In the genomic region with DNA sequence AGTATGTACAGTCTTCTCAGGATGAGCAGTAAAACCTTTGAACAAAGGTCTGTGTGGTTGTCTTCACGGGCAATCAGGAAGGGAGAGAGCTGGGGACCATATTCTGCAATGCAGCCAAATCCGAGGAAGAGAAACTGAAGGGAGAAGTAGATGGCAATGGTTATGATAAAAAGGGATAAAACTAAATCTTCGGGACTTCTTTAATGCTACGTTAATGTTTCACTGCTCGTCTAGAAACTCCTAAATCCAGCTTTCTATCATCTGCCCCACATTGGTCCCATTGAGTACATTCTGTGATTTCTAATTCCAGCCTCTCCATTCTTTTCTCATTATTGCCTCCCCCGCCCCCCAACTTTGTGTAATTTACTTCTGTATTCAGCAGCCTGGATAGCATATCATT, we compare ENCODE assay signal across 9 cellular contexts. TPM values are rescaled to one million over a fixed set of nuclear protein-coding genes. Genes with fewer than 3 reads are reported as not detected.
DNase-seq lines count a peak whose midpoint lies in the region; ATAC-seq and TF ChIP-seq lines count a peak whose summit lies in the region.
"Had no signal": no experiment of that assay in that cellular context is flagged by ENCODE, and none has a peak within 500 bp of the region (broad histone marks: within the 10 kb centered on the region; RNA-seq: fewer than 3 reads in every experiment).

No MANE protein-coding gene starts in this region.

- intact Hi-C loops in OCI-LY7 (cut with micrococcal nuclease; ENCODE audit: unreplicated experiment): loop anchor here (5.0 kb wide), 1 partner anchor 119 kb away; a partner anchor contains a TSS
- intact Hi-C loops in dendritic cell treated with granulocyte-macrophage colony-stimulating factor and Interleukin-4, amounts not matched to agents 40 ng/mL and 50 ng/mL, for 4 days (cut with micrococcal nuclease): loop anchor here (5.0 kb wide), 2 partner anchors 119 to 134 kb away; a partner anchor contains a TSS

- CTCF ChIA-PET in OCI-LY7 (lab: Charles Lee; ENCODE audit: unreplicated experiment): no interaction called here

- peak overlapping the region; percentile 50 for H3K4me3 Mint-ChIP-seq in dendritic cell treated with granulocyte-macrophage colony-stimulating factor and Interleukin-4, amounts not matched to agents 40 ng/mL and 50 ng/mL, for 4 days

- H3K4me1 ChIP-seq in DND-41 (ENCODE audit: insufficient read depth, low read length) (peaks cover 33% of the 10 kb centered on the region), OCI-LY7 (ENCODE audit: insufficient read depth, low read length, poor library complexity, severe bottlenecking) (peaks cover 22% of the 10 kb centered on the region), osteoblast (ENCODE audit: insufficient read depth, low read length) (peaks cover 25% of the 10 kb centered on the region)

- DNase-seq in DND-41 (no peak), OCI-LY7 (ENCODE audit: low spot score) (no peak), osteoblast (ENCODE audit: insufficient read length, low spot score, missing footprints) (no peak), kidney glomerular epithelial cell (lab: John Stamatoyannopoulos, UW) (no peak), DMS79 (lab: John Stamatoyannopoulos, UW) (no peak)
- DNase-seq: NCI-H1092 had no signal

- H3K79me2 ChIP-seq in DND-41 (ENCODE audit: insufficient read depth, low read length) (peaks cover 50% of the 10 kb centered on the region), OCI-LY7 (ENCODE audit: insufficient read depth, low read depth, low read length) (peaks cover 38% of the 10 kb centered on the region), osteoblast (ENCODE audit: insufficient read depth, low read length) (peaks cover 75% of the 10 kb centered on the region)

- no peak overlapping the region for H3K4me3 ChIP-seq in DND-41 (ENCODE audit: low read depth in 1 of 2, low read length in 2 of 2)
- peak overlapping the region; percentile 96 for H3K4me3 ChIP-seq in OCI-LY7 (ENCODE audit: low read depth, low read length, poor library complexity, severe bottlenecking)
- H3K4me3 ChIP-seq in osteoblast (ENCODE audit: insufficient read depth, low read length): no peak overlapping the region

- H2AFZ ChIP-seq in DND-41 (ENCODE audit: low read depth, low read length) (no peak overlapping the region), OCI-LY7 (ENCODE audit: low read length) (no peak overlapping the region), osteoblast (ENCODE audit: low read length) (no peak overlapping the region)

- no TSS peak for BruUV-seq in OCI-LY7 (replicated peaks; lab: Mats Ljungman, UMichigan)

- H3K9me3 Mint-ChIP-seq in dendritic cell treated with granulocyte-macrophage colony-stimulating factor and Interleukin-4, amounts not matched to agents 40 ng/mL and 50 ng/mL, for 4 days: no peaks in the 10 kb centered on the region

- TF ChIP-seq CTCF in DND-41 (IDR thresholded peaks at IDR 0.05; ENCODE audit: borderline replicate concordance, extremely low read depth, low read length, poor library complexity, severe bottlenecking): no peak
- no peak for TF ChIP-seq CTCF in OCI-LY7 (conservative IDR thresholded peaks at IDR 0.05; ENCODE audit: low read length)
- TF ChIP-seq CTCF in osteoblast (IDR thresholded peaks at IDR 0.05; ENCODE audit: extremely low read depth, low read depth, low read length): no peak

- POLR2A ChIA-PET in OCI-LY7 (lab: Charles Lee): interaction anchor here (0.7 to 2.1 kb wide), 6 partner anchors 10 to 167 kb away, joined by 3 to 13 read pairs (median 4); a partner anchor contains a TSS

- H3K27me3 ChIP-seq in DND-41 (ENCODE audit: insufficient read depth, low read length, poor library complexity) (no peaks in the 10 kb centered on the region), osteoblast (ENCODE audit: insufficient read depth, low read length) (no peaks in the 10 kb centered on the region)
- H3K27me3 ChIP-seq: gastroesophageal sphincter had no signal

- peaks cover 21% of the 10 kb centered on the region for H4K20me1 ChIP-seq in DND-41 (ENCODE audit: insufficient read depth, low read length)
- peaks cover 10% of the 10 kb centered on the region for H4K20me1 ChIP-seq in OCI-LY7 (ENCODE audit: insufficient read depth, low read length)
- H4K20me1 ChIP-seq in osteoblast (ENCODE audit: insufficient read depth, low read length): peaks cover 31% of the 10 kb centered on the region

- H3K27ac ChIP-seq in DND-41 (ENCODE audit: low read length): no peak overlapping the region
- H3K27ac ChIP-seq in OCI-LY7 (ENCODE audit: low read depth, low read length, poor library complexity, severe bottlenecking): no peak overlapping the region
- H3K27ac ChIP-seq in osteoblast (ENCODE audit: low read depth, low read length): peak overlapping the region; percentile 97

- H3K36me3 ChIP-seq in DND-41 (ENCODE audit: insufficient read depth, low read length) (peaks cover 78% of the 10 kb centered on the region), OCI-LY7 (ENCODE audit: insufficient read depth, low read length) (peaks cover 79% of the 10 kb centered on the region), osteoblast (ENCODE audit: insufficient read depth, low read length) (peaks cover 67% of the 10 kb centered on the region)

- H3K4me2 ChIP-seq in DND-41 (ENCODE audit: insufficient read depth, low read length) (peak overlapping the region; percentile 87; the same call in 1 of the 2 replicates), OCI-LY7 (ENCODE audit: low read length) (peak overlapping the region; percentile 94), osteoblast (ENCODE audit: insufficient read depth, low read length) (peak overlapping the region; percentile 94)

- H3K27me3 Mint-ChIP-seq in dendritic cell treated with granulocyte-macrophage colony-stimulating factor and Interleukin-4, amounts not matched to agents 40 ng/mL and 50 ng/mL, for 4 days: no peaks in the 10 kb centered on the region

- peak overlapping the region; percentile 96 for H3K27ac Mint-ChIP-seq in dendritic cell treated with granulocyte-macrophage colony-stimulating factor and Interleukin-4, amounts not matched to agents 40 ng/mL and 50 ng/mL, for 4 days

- H3K9ac ChIP-seq in DND-41 (ENCODE audit: low read depth, low read length): no peak overlapping the region

- no peaks in the 10 kb centered on the region for H3K9me2 ChIP-seq in OCI-LY7 (ENCODE audit: insufficient read depth, low read length)

- H3K9me3 ChIP-seq in DND-41 (ENCODE audit: insufficient read depth, low read length, severe bottlenecking): no peaks in the 10 kb centered on the region
- H3K9me3 ChIP-seq in OCI-LY7 (ENCODE audit: low read length): no peaks in the 10 kb centered on the region
- H3K9me3 ChIP-seq in osteoblast (ENCODE audit: low read depth, low read length): no peaks in the 10 kb centered on the region
- H3K9me3 ChIP-seq: gastroesophageal sphincter had no signal

- no peak for ATAC-seq in DND-41 (ENCODE audit: insufficient read depth, low read depth)
- no peak for ATAC-seq in activated CD4-positive, CD25-positive, alpha-beta regulatory T cell treated with anti-CD3 and anti-CD28 coated beads, Interleukin-2, amount 50 U/mL, for 24 hours
- ATAC-seq: gastroesophageal sphincter had no signal

- H3K36me3 Mint-ChIP-seq in dendritic cell treated with granulocyte-macrophage colony-stimulating factor and Interleukin-4, amounts not matched to agents 40 ng/mL and 50 ng/mL, for 4 days (ENCODE audit: low read depth): peaks cover 52% of the 10 kb centered on the region

- peaks cover 38% of the 10 kb centered on the region for H3K4me1 Mint-ChIP-seq in dendritic cell treated with granulocyte-macrophage colony-stimulating factor and Interleukin-4, amounts not matched to agents 40 ng/mL and 50 ng/mL, for 4 days (ENCODE audit: low read depth)

RNA-seq across cellular contexts. Expression of a gene that starts 1.7 kb away (rescaled TPM):
- total RNA-seq in OCI-LY7 (2014; rRNA removed; shearing (Covaris generic)): 43.7 and 52.8 TPM in 2 replicates
- total RNA-seq in OCI-LY7 (2022): 49.9 and 54.6 TPM in 2 replicates
- total RNA-seq in osteoblast: 52.7 and 55.4 TPM in 2 replicates

RNA-seq across cellular contexts. Expression of a gene that starts 1.9 kb away (rescaled TPM):
- 40.7 and 55.9 TPM in 2 replicates for total RNA-seq in OCI-LY7 (2014; rRNA removed; shearing (Covaris generic))
- 44.0 and 49.0 TPM in 2 replicates for total RNA-seq in OCI-LY7 (2022)
- total RNA-seq in osteoblast: 74.3 and 79.3 TPM in 2 replicates

RNA-seq across cellular contexts. Expression of a gene that starts 9.3 kb away (rescaled TPM):
- 8.5 and 21.3 TPM in 2 replicates for total RNA-seq in OCI-LY7 (2014; rRNA removed; shearing (Covaris generic))
- total RNA-seq in OCI-LY7 (2022): 14.7 and 15.5 TPM in 2 replicates
- total RNA-seq in osteoblast: 25.3 and 36.2 TPM in 2 replicates

RNA-seq across cellular contexts. Expression of a gene that starts 14.1 kb away (rescaled TPM):
- 19.3 and 24.3 TPM in 2 replicates for total RNA-seq in OCI-LY7 (2014; rRNA removed; shearing (Covaris generic))
- total RNA-seq in OCI-LY7 (2022) (52.7 and 56.6 TPM in 2 replicates), osteoblast (9.0 and 9.4 TPM in 2 replicates)

RNA-seq across cellular contexts. Expression of a gene that starts 42.2 kb away (rescaled TPM):
- total RNA-seq in OCI-LY7 (2014; rRNA removed; shearing (Covaris generic)): 0.16 TPM in 1 of 2 replicates, not detected in the other
- 1.2 and 5.2 TPM in 2 replicates for total RNA-seq in OCI-LY7 (2022)
- total RNA-seq in osteoblast: 0.59 and 1.1 TPM in 2 replicates
